In the genomic region with DNA sequence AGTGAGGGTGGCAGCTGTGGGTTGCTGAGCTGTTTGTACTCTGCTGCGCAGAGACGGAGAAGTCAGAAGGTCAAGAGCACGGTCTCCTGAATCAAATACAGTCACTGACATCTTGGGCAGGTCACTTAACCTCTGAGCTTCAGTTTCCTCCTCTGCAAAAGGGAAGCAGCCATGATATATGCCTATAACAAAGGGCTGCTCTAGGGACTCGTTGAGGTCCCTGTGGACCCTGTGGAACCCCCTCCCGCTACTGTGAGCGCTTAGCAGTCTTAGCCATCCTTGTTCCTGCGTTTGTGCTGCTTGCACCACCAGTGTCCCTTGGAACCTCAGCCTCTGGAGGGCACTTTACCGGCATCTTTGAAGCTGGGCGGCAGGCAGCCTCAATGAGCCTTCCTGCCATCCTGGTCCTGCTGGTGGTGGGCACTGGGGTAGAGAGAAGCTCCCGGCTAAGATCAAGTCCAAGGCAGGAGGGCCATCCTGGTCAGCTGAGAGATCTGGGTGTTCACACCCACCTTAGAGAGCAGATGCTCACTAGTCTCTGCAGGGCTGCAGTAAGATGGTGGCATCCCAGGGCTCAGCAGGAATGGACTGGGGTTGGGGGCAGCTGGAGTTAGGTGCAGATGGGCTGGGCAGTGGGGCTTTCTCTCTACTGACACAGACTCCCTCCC, we compare ENCODE assay signal across 2 cellular contexts.
TF ChIP-seq lines count a peak whose summit lies in the region.

No MANE protein-coding gene starts in this region.

TF ChIP-seq in GM23338, 12 proteins besides CTCF, POLR2A, EP300 and RAD21 (continues in another document):
- TF ChIP-seq, protein P1, sequence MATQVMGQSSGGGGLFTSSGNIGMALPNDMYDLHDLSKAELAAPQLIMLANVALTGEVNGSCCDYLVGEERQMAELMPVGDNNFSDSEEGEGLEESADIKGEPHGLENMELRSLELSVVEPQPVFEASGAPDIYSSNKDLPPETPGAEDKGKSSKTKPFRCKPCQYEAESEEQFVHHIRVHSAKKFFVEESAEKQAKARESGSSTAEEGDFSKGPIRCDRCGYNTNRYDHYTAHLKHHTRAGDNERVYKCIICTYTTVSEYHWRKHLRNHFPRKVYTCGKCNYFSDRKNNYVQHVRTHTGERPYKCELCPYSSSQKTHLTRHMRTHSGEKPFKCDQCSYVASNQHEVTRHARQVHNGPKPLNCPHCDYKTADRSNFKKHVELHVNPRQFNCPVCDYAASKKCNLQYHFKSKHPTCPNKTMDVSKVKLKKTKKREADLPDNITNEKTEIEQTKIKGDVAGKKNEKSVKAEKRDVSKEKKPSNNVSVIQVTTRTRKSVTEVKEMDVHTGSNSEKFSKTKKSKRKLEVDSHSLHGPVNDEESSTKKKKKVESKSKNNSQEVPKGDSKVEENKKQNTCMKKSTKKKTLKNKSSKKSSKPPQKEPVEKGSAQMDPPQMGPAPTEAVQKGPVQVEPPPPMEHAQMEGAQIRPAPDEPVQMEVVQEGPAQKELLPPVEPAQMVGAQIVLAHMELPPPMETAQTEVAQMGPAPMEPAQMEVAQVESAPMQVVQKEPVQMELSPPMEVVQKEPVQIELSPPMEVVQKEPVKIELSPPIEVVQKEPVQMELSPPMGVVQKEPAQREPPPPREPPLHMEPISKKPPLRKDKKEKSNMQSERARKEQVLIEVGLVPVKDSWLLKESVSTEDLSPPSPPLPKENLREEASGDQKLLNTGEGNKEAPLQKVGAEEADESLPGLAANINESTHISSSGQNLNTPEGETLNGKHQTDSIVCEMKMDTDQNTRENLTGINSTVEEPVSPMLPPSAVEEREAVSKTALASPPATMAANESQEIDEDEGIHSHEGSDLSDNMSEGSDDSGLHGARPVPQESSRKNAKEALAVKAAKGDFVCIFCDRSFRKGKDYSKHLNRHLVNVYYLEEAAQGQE (IDR thresholded peaks at IDR 0.05; ENCODE audit: unreplicated experiment), result no peak
- no peak for TF ChIP-seq CREB1 (CRISPR knock-in tag; IDR thresholded peaks at IDR 0.05; ENCODE audit: low read depth)
- TF ChIP-seq EZH2phosphoT487 (IDR thresholded peaks at IDR 0.05; ENCODE audit: unreplicated experiment), result no peak
- TF ChIP-seq ZNF114 (CRISPR knock-in tag; IDR thresholded peaks at IDR 0.05), result no peak
- TF ChIP-seq NANOG (IDR thresholded peaks at IDR 0.05; ENCODE audit: borderline replicate concordance), result no peak
- no peak for TF ChIP-seq POLR2AphosphoS5 (IDR thresholded peaks at IDR 0.05; ENCODE audit: low read depth)
- TF ChIP-seq, protein P2, sequence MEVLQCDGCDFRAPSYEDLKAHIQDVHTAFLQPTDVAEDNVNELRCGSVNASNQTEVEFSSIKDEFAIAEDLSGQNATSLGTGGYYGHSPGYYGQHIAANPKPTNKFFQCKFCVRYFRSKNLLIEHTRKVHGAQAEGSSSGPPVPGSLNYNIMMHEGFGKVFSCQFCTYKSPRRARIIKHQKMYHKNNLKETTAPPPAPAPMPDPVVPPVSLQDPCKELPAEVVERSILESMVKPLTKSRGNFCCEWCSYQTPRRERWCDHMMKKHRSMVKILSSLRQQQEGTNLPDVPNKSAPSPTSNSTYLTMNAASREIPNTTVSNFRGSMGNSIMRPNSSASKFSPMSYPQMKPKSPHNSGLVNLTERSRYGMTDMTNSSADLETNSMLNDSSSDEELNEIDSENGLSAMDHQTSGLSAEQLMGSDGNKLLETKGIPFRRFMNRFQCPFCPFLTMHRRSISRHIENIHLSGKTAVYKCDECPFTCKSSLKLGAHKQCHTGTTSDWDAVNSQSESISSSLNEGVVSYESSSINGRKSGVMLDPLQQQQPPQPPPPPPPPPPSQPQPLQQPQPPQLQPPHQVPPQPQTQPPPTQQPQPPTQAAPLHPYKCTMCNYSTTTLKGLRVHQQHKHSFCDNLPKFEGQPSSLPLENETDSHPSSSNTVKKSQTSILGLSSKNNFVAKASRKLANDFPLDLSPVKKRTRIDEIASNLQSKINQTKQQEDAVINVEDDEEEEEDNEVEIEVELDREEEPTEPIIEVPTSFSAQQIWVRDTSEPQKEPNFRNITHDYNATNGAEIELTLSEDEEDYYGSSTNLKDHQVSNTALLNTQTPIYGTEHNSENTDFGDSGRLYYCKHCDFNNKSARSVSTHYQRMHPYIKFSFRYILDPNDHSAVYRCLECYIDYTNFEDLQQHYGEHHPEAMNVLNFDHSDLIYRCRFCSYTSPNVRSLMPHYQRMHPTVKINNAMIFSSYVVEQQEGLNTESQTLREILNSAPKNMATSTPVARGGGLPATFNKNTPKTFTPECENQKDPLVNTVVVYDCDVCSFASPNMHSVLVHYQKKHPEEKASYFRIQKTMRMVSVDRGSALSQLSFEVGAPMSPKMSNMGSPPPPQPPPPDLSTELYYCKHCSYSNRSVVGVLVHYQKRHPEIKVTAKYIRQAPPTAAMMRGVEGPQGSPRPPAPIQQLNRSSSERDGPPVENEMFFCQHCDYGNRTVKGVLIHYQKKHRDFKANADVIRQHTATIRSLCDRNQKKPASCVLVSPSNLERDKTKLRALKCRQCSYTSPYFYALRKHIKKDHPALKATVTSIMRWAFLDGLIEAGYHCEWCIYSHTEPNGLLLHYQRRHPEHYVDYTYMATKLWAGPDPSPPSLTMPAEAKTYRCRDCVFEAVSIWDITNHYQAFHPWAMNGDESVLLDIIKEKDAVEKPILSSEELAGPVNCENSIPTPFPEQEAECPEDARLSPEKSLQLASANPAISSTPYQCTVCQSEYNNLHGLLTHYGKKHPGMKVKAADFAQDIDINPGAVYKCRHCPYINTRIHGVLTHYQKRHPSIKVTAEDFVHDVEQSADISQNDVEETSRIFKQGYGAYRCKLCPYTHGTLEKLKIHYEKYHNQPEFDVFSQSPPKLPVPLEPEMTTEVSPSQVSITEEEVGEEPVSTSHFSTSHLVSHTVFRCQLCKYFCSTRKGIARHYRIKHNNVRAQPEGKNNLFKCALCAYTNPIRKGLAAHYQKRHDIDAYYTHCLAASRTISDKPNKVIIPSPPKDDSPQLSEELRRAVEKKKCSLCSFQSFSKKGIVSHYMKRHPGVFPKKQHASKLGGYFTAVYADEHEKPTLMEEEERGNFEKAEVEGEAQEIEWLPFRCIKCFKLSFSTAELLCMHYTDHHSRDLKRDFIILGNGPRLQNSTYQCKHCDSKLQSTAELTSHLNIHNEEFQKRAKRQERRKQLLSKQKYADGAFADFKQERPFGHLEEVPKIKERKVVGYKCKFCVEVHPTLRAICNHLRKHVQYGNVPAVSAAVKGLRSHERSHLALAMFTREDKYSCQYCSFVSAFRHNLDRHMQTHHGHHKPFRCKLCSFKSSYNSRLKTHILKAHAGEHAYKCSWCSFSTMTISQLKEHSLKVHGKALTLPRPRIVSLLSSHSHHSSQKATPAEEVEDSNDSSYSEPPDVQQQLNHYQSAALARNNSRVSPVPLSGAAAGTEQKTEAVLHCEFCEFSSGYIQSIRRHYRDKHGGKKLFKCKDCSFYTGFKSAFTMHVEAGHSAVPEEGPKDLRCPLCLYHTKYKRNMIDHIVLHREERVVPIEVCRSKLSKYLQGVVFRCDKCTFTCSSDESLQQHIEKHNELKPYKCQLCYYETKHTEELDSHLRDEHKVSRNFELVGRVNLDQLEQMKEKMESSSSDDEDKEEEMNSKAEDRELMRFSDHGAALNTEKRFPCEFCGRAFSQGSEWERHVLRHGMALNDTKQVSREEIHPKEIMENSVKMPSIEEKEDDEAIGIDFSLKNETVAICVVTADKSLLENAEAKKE (CRISPR knock-in tag; IDR thresholded peaks at IDR 0.05), result no peak
- no peak for TF ChIP-seq STAT1 (IDR thresholded peaks at IDR 0.05; ENCODE audit: unreplicated experiment)
- no peak for TF ChIP-seq ZNF331 (CRISPR knock-in tag; IDR thresholded peaks at IDR 0.05; ENCODE audit: low read depth)
- TF ChIP-seq JUNB (IDR thresholded peaks at IDR 0.05; ENCODE audit: unreplicated experiment), result no peak

TF ChIP-seq in GM12891, 5 proteins besides CTCF, POLR2A, EP300 and RAD21:
- TF ChIP-seq PAX5 (IDR thresholded peaks at IDR 0.05; ENCODE audit: insufficient read depth, low read length, severe bottlenecking) (no peak), SPI1 (IDR thresholded peaks at IDR 0.05; ENCODE audit: low read depth, low read length) (no peak), POLR2AphosphoS5 (IDR thresholded peaks at IDR 0.05; ENCODE audit: low read depth, low read length) (no peak), TAF1 (IDR thresholded peaks at IDR 0.05; ENCODE audit: low read depth, low read length) (no peak), POU2F2 (IDR thresholded peaks at IDR 0.05; ENCODE audit: low read depth, low read length) (no peak)
TF ChIP-seq in GM12891: peak in this region for 0.
